ENCODE assay signal across 20 cellular contexts in genomic region chr18:11245889-11246288, GRCh38.
DNase-seq lines count a peak whose midpoint lies in the region; ATAC-seq and TF ChIP-seq lines count a peak whose summit lies in the region.
"Had no signal": no experiment of that assay in that cellular context is flagged by ENCODE, and none has a peak within 500 bp of the region (broad histone marks: within the 10 kb centered on the region; RNA-seq: fewer than 3 reads in every experiment).

No MANE protein-coding gene starts in this region.

- DNase-seq in AG09309 (ENCODE audit: low read depth) (peak; percentile 18), GM04504 (ENCODE audit: low read depth) (peak; percentile 60), fibroblast of gingiva (ENCODE audit: low read depth) (peak; percentile 76), left lobe of liver (ENCODE audit: low spot score) (no peak), germinal center (ENCODE audit: low spot score) (no peak), NOMO-1 (lab: John Stamatoyannopoulos, UW; ENCODE audit: unreplicated experiment in 2 of 2) (no peak), HEK293T (ENCODE audit: extremely low spot score) (no peak)
- no peak for DNase-seq in activated effector memory CD4-positive, alpha-beta T cell treated with Interleukin-2 at 50 U/mL for 16 hours
- DNase-seq: Caco-2; CD4-positive, CD25-positive, alpha-beta regulatory T cell; DMS153; NCI-H1048; NCI-H1436 treated with DMSO at 0.1 percent for 48 hours; NCI-H2029 treated with DMSO at 0.1 percent for 48 hours; NCI-H510A treated with DMSO at 0.1 percent for 48 hours; NCI-H82; Peyer's patch; SHP77 had no signal

- no peak for TF ChIP-seq CTCF in AG09309 (IDR thresholded peaks at IDR 0.05; ENCODE audit: control insufficient read depth, insufficient read depth, low read depth, low read length, missing control alignments)

- CTCF ChIA-PET in HEK293T (lab: Yijun Ruan, JAX): interaction anchor here (0.8 kb wide), 1 partner anchor 308 kb away, joined by 3 read pairs; no protein-coding TSS in a partner anchor

- no peak overlapping the region for H3K4me3 ChIP-seq in AG09309 (ENCODE audit: control insufficient read depth, low read depth, low read length)
- H3K4me3 ChIP-seq: Peyer's patch had no signal

- POLR2A ChIA-PET in HEK293T (lab: Yijun Ruan, JAX): no interaction called here

- peak; percentile 74 for ATAC-seq in left lobe of liver
- ATAC-seq: HCT116, SK-N-SH treated with all-trans-retinoic acid at 6 μM for 48 hours had no signal

TF ChIP-seq in HEK293T, 16 proteins besides CTCF, POLR2A, EP300 and RAD21:
- TF ChIP-seq ELF4 (IDR thresholded peaks at IDR 0.05): no peak
- TF ChIP-seq HDGF (IDR thresholded peaks at IDR 0.05; ENCODE audit: borderline replicate concordance): no peak
- no peak for TF ChIP-seq FOXA1 (IDR thresholded peaks at IDR 0.05)
- no peak for TF ChIP-seq L3MBTL2 (conservative IDR thresholded peaks at IDR 0.05)
- TF ChIP-seq LEF1 (IDR thresholded peaks at IDR 0.05; ENCODE audit: borderline replicate concordance): no peak
- TF ChIP-seq FOXM1 (IDR thresholded peaks at IDR 0.05; ENCODE audit: borderline replicate concordance): no peak
- no peak for TF ChIP-seq FOXK2 (IDR thresholded peaks at IDR 0.05)

Comparison
In these comparisons a context has a peak if more than half of its experiments do, and no peak if none do; other contexts are left out.
1. DNase-seq: peak in AG09309 (single experiment), GM04504 (single experiment) and fibroblast of gingiva (single experiment); none in left lobe of liver (single experiment), germinal center (single experiment), NOMO-1 (0 of 2), HEK293T (single experiment) and activated effector memory CD4-positive, alpha-beta T cell treated with Interleukin-2 at 50 U/mL for 16 hours (single experiment).